ENCODE assay signal across 8 cellular contexts in the genomic region with DNA sequence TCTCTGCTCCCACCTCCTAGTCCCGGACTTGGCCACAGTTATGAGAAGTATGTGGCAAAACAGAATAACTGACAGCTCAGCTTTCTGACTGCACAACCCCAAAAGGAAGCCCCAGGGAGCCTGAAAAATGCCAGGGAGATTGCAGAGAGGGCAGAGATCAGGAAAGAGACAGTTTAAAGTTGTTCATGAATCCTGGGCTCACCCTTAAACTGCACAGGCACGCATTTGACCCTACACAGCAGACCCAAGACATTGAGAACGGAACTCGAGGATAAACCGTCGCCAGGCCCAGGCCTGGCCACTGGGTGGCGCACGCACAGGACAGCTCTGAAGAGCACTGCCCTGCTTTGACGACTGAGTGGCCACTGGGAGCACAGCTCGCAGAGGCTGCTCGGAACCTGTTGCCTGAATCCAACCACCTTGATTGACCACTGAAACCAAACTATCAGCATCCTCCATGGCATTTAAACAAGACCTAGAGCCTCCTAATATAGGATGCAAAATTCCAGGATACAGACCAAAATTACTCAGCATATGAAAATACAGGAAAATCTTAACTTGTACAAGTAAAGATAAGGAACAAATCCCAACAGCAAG.
DNase-seq lines count a peak whose midpoint lies in the region; ATAC-seq and TF ChIP-seq lines count a peak whose summit lies in the region.

No MANE protein-coding gene starts in this region.

- H3K27ac ChIP-seq in thoracic aorta, result peak overlapping the region in 1 of 2 donors; percentile 70

- H3K27ac Mint-ChIP-seq in endothelial cell (ENCODE audit: unreplicated experiment), result no peak overlapping the region

- H3K36me3 Mint-ChIP-seq in endothelial cell (ENCODE audit: low read depth, unreplicated experiment), result no peaks in the 10 kb centered on the region

- H3K27me3 ChIP-seq in thoracic aorta (replicated peaks; ENCODE audit: insufficient read depth), result no peaks in the 10 kb centered on the region

- peaks cover 22 to 49% of the 10 kb centered on the region in 2 donors for H3K4me1 ChIP-seq in thoracic aorta (ENCODE audit: control insufficient read depth in 1 of 2, low read depth in 2 of 2)

- no peaks in the 10 kb centered on the region for H3K36me3 ChIP-seq in thoracic aorta

- ATAC-seq in thoracic aorta (ENCODE audit: insufficient number of reproducible peaks, low FRiP score, low read depth) (no peak), GM19324 (IDR thresholded peaks at IDR 0.05; ENCODE audit: low FRiP score, unreplicated experiment) (no peak)

- peaks cover 3% of the 10 kb centered on the region for H3K4me1 Mint-ChIP-seq in endothelial cell (ENCODE audit: unreplicated experiment)

- H3K4me3 Mint-ChIP-seq in endothelial cell (ENCODE audit: unreplicated experiment), result no peak overlapping the region

- H3K9me3 ChIP-seq in thoracic aorta, result no peaks in the 10 kb centered on the region

- peak; percentile 5 for DNase-seq in NCI-H510A treated with DMSO at 0.1 percent for 48 hours (lab: John Stamatoyannopoulos, UW)
- no peak for DNase-seq in NCI-H510A (lab: John Stamatoyannopoulos, UW)
- DNase-seq in NB4 (ENCODE audit: low read depth), result peak; percentile 84
- DNase-seq in activated CD4-positive, CD25-positive, alpha-beta regulatory T cell treated with anti-CD3 and anti-CD28 coated beads, Interleukin-2, amount 50 U/mL, for 72 hours, result peak; percentile 66
- DNase-seq in endothelial cell (ENCODE audit: low spot score), result peak; percentile 85
- DNase-seq in myocyte (ENCODE audit: low read depth), result peak; percentile 90
- no peak for DNase-seq in thoracic aorta (ENCODE audit: low spot score)

- no peaks in the 10 kb centered on the region for H3K9me3 Mint-ChIP-seq in endothelial cell (ENCODE audit: unreplicated experiment)

- H3K4me3 ChIP-seq in NB4 (ENCODE audit: low read depth, low read length) (no peak overlapping the region), thoracic aorta (peak overlapping the region; percentile 39)

- peaks cover 8% of the 10 kb centered on the region for H3K27me3 Mint-ChIP-seq in endothelial cell (ENCODE audit: unreplicated experiment)

- TF ChIP-seq CTCF in NB4 (IDR thresholded peaks at IDR 0.05; ENCODE audit: low read depth, low read length) (peak; percentile 99), endothelial cell (IDR thresholded peaks at IDR 0.05; ENCODE audit: unreplicated experiment) (peak; percentile 84), thoracic aorta (IDR thresholded peaks at IDR 0.05) (peak; percentile 78)

- TF ChIP-seq POLR2A in NB4 (IDR thresholded peaks at IDR 0.05; ENCODE audit: extremely low read depth, insufficient read length), result no peak

Comparison
In these comparisons a context has a peak if more than half of its experiments do, and no peak if none do; other contexts are left out.
1. DNase-seq: peak in NCI-H510A treated with DMSO at 0.1 percent for 48 hours (single experiment), NB4 (single experiment), activated CD4-positive, CD25-positive, alpha-beta regulatory T cell treated with anti-CD3 and anti-CD28 coated beads, Interleukin-2, amount 50 U/mL, for 72 hours (single experiment), endothelial cell (single experiment) and myocyte (single experiment); none in NCI-H510A (single experiment) and thoracic aorta (single experiment).
2. Peak in every context shown above with its lines, with median percentiles within 50 percentile points of each other: CTCF ChIP-seq.